In the genomic region with DNA sequence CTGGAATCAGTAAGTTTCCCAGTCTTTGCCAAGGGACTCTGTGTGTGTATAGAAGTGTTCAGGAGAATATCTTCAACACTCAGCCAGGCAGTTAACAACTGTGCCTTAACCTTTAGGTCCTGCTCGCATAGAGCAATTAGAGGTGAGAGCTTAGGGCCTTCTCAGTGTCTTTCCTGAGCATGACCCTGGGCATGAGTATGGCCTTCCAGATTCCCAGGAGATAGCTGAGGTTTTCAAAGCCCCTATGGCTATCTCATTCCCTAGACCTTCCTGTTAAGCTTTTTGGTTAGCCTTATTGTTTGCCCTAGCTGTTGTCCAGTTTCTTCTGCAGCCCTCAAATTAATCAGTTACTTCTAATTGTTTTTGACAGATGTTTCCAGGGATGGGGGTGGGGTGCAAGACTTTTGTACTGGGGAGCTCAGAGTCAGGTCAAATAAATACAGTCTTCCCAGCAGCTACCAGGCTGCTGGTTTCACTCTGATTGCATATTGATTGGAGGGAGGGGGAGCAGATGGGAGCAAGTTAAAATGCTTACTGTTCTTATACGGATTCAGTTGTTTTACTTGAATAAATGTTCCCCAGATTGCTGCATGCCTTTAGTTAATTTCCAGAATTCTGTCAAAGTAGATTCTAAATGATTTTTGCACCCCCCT, we compare ENCODE assay signal across 25 cellular contexts.
"Had no signal": no experiment of that assay in that cellular context is flagged by ENCODE, and none has a peak within 500 bp of the region (broad histone marks: within the 10 kb centered on the region; RNA-seq: fewer than 3 reads in every experiment).

No MANE protein-coding gene starts in this region.

- H3K27ac Mint-ChIP-seq: activated CD4-positive, alpha-beta memory T cell treated with anti-CD3 and anti-CD28 coated beads for 36 hours; activated naive CD4-positive, alpha-beta T cell treated with anti-CD3 and anti-CD28 coated beads, Interleukin-2, amount 10 ng/mL, durations not matched to agents 7 days and 5 days; activated naive CD8-positive, alpha-beta T cell treated with anti-CD3 and anti-CD28 coated beads, Interleukin-2, amount 10 ng/mL, durations not matched to agents 7 days and 5 days; activated T-cell treated with anti-CD3 and anti-CD28 coated beads, Interleukin-2, amount 50 U/mL, for 24 hours; brain; neural progenitor cell had no signal

- H3K4me2 ChIP-seq: neural progenitor cell had no signal

- H3K4me1 ChIP-seq: ascending aorta, esophagus squamous epithelium, neural progenitor cell, testis, transverse colon had no signal

- H3K4me1 Mint-ChIP-seq: neural progenitor cell had no signal

- DNase-seq: activated CD4-positive, alpha-beta memory T cell treated with anti-CD3 and anti-CD28 coated beads for 36 hours; activated CD4-positive, alpha-beta T cell treated with anti-CD3 and anti-CD28 coated beads for 4 hours; activated CD8-positive, alpha-beta memory T cell treated with anti-CD3 and anti-CD28 coated beads, Interleukin-2, amount 50 U/mL, for 48 hours; activated gamma-delta T cell; activated naive CD4-positive, alpha-beta T cell treated with anti-CD3 and anti-CD28 coated beads, Interleukin-2, amount 10 ng/mL, durations not matched to agents 7 days and 5 days; activated naive CD8-positive, alpha-beta T cell treated with anti-CD3 and anti-CD28 coated beads, Interleukin-2, amount 10 ng/mL, durations not matched to agents 7 days and 5 days; activated T-cell treated with anti-CD3 and anti-CD28 coated beads, Interleukin-2, amount 50 U/mL, for 24 hours; caudate nucleus; esophagus squamous epithelium; foreskin melanocyte; left cardiac atrium; midbrain; naive thymus-derived CD8-positive, alpha-beta T cell; occipital lobe; stimulated activated CD4-positive, alpha-beta T cell treated with anti-CD3 and anti-CD28 coated beads, Interleukin-12 subunit alpha, Interleukin-12 subunit beta, amount 100 ng/mL, for 4 hours; stimulated activated CD4-positive, alpha-beta T cell treated with anti-CD3 and anti-CD28 coated beads, Interleukin-4, amount 100 ng/mL, for 1 hour; stimulated activated naive CD8-positive, alpha-beta T cell treated with anti-CD3 and anti-CD28 coated beads, Interleukin-15, Interleukin-2, amounts not matched to agents 100 U/mL and 50 U/mL, for 24 hours; testis; transverse colon had no signal

- H3K4me3 Mint-ChIP-seq: activated CD4-positive, alpha-beta memory T cell treated with anti-CD3 and anti-CD28 coated beads for 36 hours; activated naive CD4-positive, alpha-beta T cell treated with anti-CD3 and anti-CD28 coated beads, Interleukin-2, amount 10 ng/mL, durations not matched to agents 7 days and 5 days; activated naive CD8-positive, alpha-beta T cell treated with anti-CD3 and anti-CD28 coated beads, Interleukin-2, amount 10 ng/mL, durations not matched to agents 7 days and 5 days; activated T-cell treated with anti-CD3 and anti-CD28 coated beads, Interleukin-2, amount 50 U/mL, for 24 hours; brain; neural progenitor cell had no signal

- H2AFZ ChIP-seq: neural progenitor cell had no signal

- ATAC-seq: left cardiac atrium; naive thymus-derived CD8-positive, alpha-beta T cell; sciatic nerve; stimulated activated naive CD8-positive, alpha-beta T cell treated with anti-CD3 and anti-CD28 coated beads, Interleukin-15, Interleukin-2, amounts not matched to agents 100 U/mL and 50 U/mL, for 24 hours had no signal

- H3K4me3 ChIP-seq: ascending aorta, esophagus squamous epithelium, neural progenitor cell, skin epidermis, testis, transverse colon had no signal

- H3K9me3 ChIP-seq: testis had no signal

- H3K27me3 ChIP-seq: ascending aorta, esophagus squamous epithelium, neural progenitor cell, testis, transverse colon had no signal

- H3K27ac ChIP-seq: ascending aorta, esophagus squamous epithelium, neural progenitor cell, skin epidermis, testis, transverse colon had no signal

- H3K27me3 Mint-ChIP-seq: activated CD4-positive, alpha-beta memory T cell treated with anti-CD3 and anti-CD28 coated beads for 36 hours; activated naive CD4-positive, alpha-beta T cell treated with anti-CD3 and anti-CD28 coated beads, Interleukin-2, amount 10 ng/mL, durations not matched to agents 7 days and 5 days; activated naive CD8-positive, alpha-beta T cell treated with anti-CD3 and anti-CD28 coated beads, Interleukin-2, amount 10 ng/mL, durations not matched to agents 7 days and 5 days; activated T-cell treated with anti-CD3 and anti-CD28 coated beads, Interleukin-2, amount 50 U/mL, for 24 hours; naive thymus-derived CD8-positive, alpha-beta T cell had no signal

- H3K9ac ChIP-seq: neural progenitor cell had no signal

- FAIRE-seq: islet of Langerhans had no signal
